In genomic region chr17:78589031-78589675, GRCh38 we compare ENCODE assay signal across 22 cellular contexts. TPM values are rescaled to one million over a fixed set of nuclear protein-coding genes. Genes with fewer than 3 reads are reported as not detected.
A peak's percentile ranks its signal among the peaks of the same experiment; 100 is the strongest.
DNase-seq lines count a peak whose midpoint lies in the region; FAIRE-seq and TF ChIP-seq lines count a peak whose summit lies in the region.
"Had no signal": no experiment of that assay in that cellular context is flagged by ENCODE, and none has a peak within 500 bp of the region (broad histone marks: within the 10 kb centered on the region; RNA-seq: fewer than 3 reads in every experiment).

No MANE protein-coding gene starts in this region.

- CTCF ChIA-PET in RWPE1 (lab: Yijun Ruan, JAX) = no interaction called here
- CTCF ChIA-PET in H1 (lab: Charles Lee; ENCODE audit: partially characterized antibody) = interaction anchor here (1.1 kb wide), 1 partner anchor 300 kb away, joined by 3 read pairs; no protein-coding TSS in a partner anchor

- H3K79me1 ChIP-seq in H1 (ENCODE audit: low read depth, low read length) (no peaks in the 10 kb centered on the region), trophoblast cell (ENCODE audit: low read length) (peaks cover 5% of the 10 kb centered on the region)

- no peaks in the 10 kb centered on the region for H3K23me2 ChIP-seq in H1 (ENCODE audit: low read depth, low read length)

- H3K9ac ChIP-seq in BLaER1 (no peak overlapping the region), H1 (replicated peaks in 1 of 4; ENCODE audit: extremely low read depth in 1 of 4, low read depth in 3 of 4, low read length in 3 of 4) (no peak overlapping the region), trophoblast cell (ENCODE audit: low read length) (no peak overlapping the region)

- no peaks in the 10 kb centered on the region for H3K79me2 ChIP-seq in H1 (ENCODE audit: control insufficient read depth in 1 of 2, insufficient read depth in 2 of 2, low read length in 2 of 2)
- H3K79me2 ChIP-seq in trophoblast cell (ENCODE audit: control insufficient read depth, insufficient read depth, low read length, poor library complexity) = no peaks in the 10 kb centered on the region

- H2BK5ac ChIP-seq in H1 (ENCODE audit: low read depth, low read length) (no peak overlapping the region), trophoblast cell (ENCODE audit: low read depth, low read length, poor library complexity) (no peak overlapping the region)

- H3K4ac ChIP-seq in H1 (replicated peaks; ENCODE audit: insufficient read length, low read depth, low read length) (no peak overlapping the region), trophoblast cell (ENCODE audit: low read depth, low read length) (no peak overlapping the region)

- H4K12ac ChIP-seq in trophoblast cell (ENCODE audit: low read depth, low read length) = no peak overlapping the region

- no peak overlapping the region for H2AK5ac ChIP-seq in H1 (ENCODE audit: low read depth, low read length)
- H2AK5ac ChIP-seq in trophoblast cell (ENCODE audit: low read length) = no peak overlapping the region

- no peak overlapping the region for H2BK20ac ChIP-seq in H1 (ENCODE audit: low read length)

- no peak overlapping the region for H2BK120ac ChIP-seq in H1 (replicated peaks; ENCODE audit: low read depth, low read length)
- H2BK120ac ChIP-seq in trophoblast cell (ENCODE audit: insufficient read depth, low read length, poor library complexity) = no peak overlapping the region

- intact Hi-C loops in stomach (cut with DNase I; ENCODE audit: low total_unique reads) (no loop called here), esophagus squamous epithelium (cut with DNase I) (no loop called here)

- FAIRE-seq in H1 (lab: Jason Lieb, UNC) = no peak
- FAIRE-seq: G401.6 had no signal

- H3K14ac ChIP-seq in H1 (ENCODE audit: insufficient read length) = no peak overlapping the region
- peak overlapping the region; percentile 10 for H3K14ac ChIP-seq in trophoblast cell (ENCODE audit: low read length)

- H3K18ac ChIP-seq in H1 (ENCODE audit: extremely low read depth, low read length) = no peak overlapping the region
- no peak overlapping the region for H3K18ac ChIP-seq in trophoblast cell (ENCODE audit: low read length)

- H3K27me3 ChIP-seq in BLaER1 (no peaks in the 10 kb centered on the region), H1 (replicated peaks in 1 of 4; ENCODE audit: control insufficient read depth in 3 of 4, extremely low read depth in 1 of 4, insufficient read depth in 3 of 4, low read length in 3 of 4) (no peaks in the 10 kb centered on the region), trophoblast cell (ENCODE audit: insufficient read depth, low read length) (no peaks in the 10 kb centered on the region), stomach (peaks cover 0 to 9% (median 0%) of the 10 kb centered on the region in 3 donors), esophagus squamous epithelium (peaks cover 0 to 35% (median 0%) of the 10 kb centered on the region in 4 donors)

- WGBS in H1 (ENCODE audit: extremely low coverage in 1 of 2, insufficient coverage in 1 of 2, insufficient read length in 1 of 2, insufficient replicate concordance in 2 of 2, low coverage in 1 of 2, low lambda C conversion rate in 2 of 2, missing lambda C conversion rate in 1 of 2), 2 experiments = 88% methylated on average over 17 of the region's 18 CpGs; no CpG with 5 or more reads in 1 of the 2 experiments
- no CpG with 5 or more reads among the region's 18 CpGs for WGBS in trophoblast cell (ENCODE audit: extremely low coverage, insufficient coverage, insufficient read length)
- 88 to 93% (median 90%) methylated on average over 17 to 18 of the region's 18 CpGs for WGBS in stomach, 5 donors
- WGBS in esophagus squamous epithelium, 2 donors = 83 to 92% methylated on average over 15 to 18 of the region's 18 CpGs

- TF ChIP-seq RAD21 in H1 (IDR thresholded peaks at IDR 0.05 in 1 of 2, conservative IDR thresholded peaks at IDR 0.05 in 1 of 2; ENCODE audit: low read depth in 2 of 2, low read length in 2 of 2) = no peak

- H3K23ac ChIP-seq in H1 (ENCODE audit: insufficient read length) (no peak overlapping the region), trophoblast cell (ENCODE audit: low read length) (no peak overlapping the region)

- no peak for DNase-seq in RWPE1 (ENCODE audit: low spot score)
- DNase-seq in H1 (ENCODE audit: low read depth in 1 of 2, low spot score in 2 of 2) = no peak
- DNase-seq in trophoblast cell = no peak
- DNase-seq in stomach = no peak
- no peak for DNase-seq in kidney glomerular epithelial cell (lab: John Stamatoyannopoulos, UW)
- no peak for DNase-seq in esophagus squamous epithelium (lab: John Stamatoyannopoulos, UW)
- DNase-seq: C1 segment of cervical spinal cord; Caco-2; CD8-positive, alpha-beta T cell; GOT3; HCEC 1CT; NCI-H1092; NCI-H1694 treated with DMSO at 0.1 percent for 48 hours; NCI-H524; NCI-H82; RPMI8226; SHP77 treated with DMSO at 0.1 percent for 48 hours; SW 1271 had no signal

- no peak overlapping the region for H2BK15ac ChIP-seq in H1 (ENCODE audit: low read length)

- no peak for TF ChIP-seq CTCF in RWPE1 (conservative IDR thresholded peaks at IDR 0.05; ENCODE audit: low read depth)
- TF ChIP-seq CTCF in H1 (IDR thresholded peaks at IDR 0.05; ENCODE audit: control extremely low read depth in 1 of 3, insufficient read depth in 1 of 3, low read depth in 1 of 3, low read length in 3 of 3) = no peak
- TF ChIP-seq CTCF in stomach (IDR thresholded peaks at IDR 0.05) = no peak
- no peak for TF ChIP-seq CTCF in esophagus squamous epithelium (IDR thresholded peaks at IDR 0.05)

- H3K56ac ChIP-seq in H1 (replicated peaks; ENCODE audit: insufficient read length, low read depth, low read length) = no peak overlapping the region

- H3K9me3 ChIP-seq in BLaER1 (no peaks in the 10 kb centered on the region), H1 (ENCODE audit: insufficient read depth in 2 of 2, low read depth in 1 of 2, low read length in 1 of 2) (no peaks in the 10 kb centered on the region), trophoblast cell (ENCODE audit: insufficient read depth, low read depth, low read length) (no peaks in the 10 kb centered on the region), stomach (no peaks in the 10 kb centered on the region), esophagus squamous epithelium (no peaks in the 10 kb centered on the region)
- H3K9me3 ChIP-seq: Caco-2 had no signal

- H3K27ac ChIP-seq in BLaER1 (no peak overlapping the region), RWPE1 (peak overlapping the region; percentile 95; the same call in 1 of the 2 replicates), H1 (ENCODE audit: low read depth, low read length) (no peak overlapping the region), trophoblast cell (ENCODE audit: low read depth, low read length) (no peak overlapping the region), stomach (no peak overlapping the region), esophagus squamous epithelium (no peak overlapping the region)
- H3K27ac ChIP-seq: PC-9 had no signal

- no peak overlapping the region for H4K91ac ChIP-seq in H1 (replicated peaks; ENCODE audit: insufficient read length, low read length)
- peak overlapping the region; percentile 24 for H4K91ac ChIP-seq in trophoblast cell (ENCODE audit: low read depth, low read length)

- H3K4me2 ChIP-seq in BLaER1 (peak overlapping the region; percentile 80), H1 (ENCODE audit: insufficient read depth in 1 of 2, low read depth in 2 of 2, low read length in 2 of 2) (no peak overlapping the region), trophoblast cell (ENCODE audit: low read length) (no peak overlapping the region)

- H4K8ac ChIP-seq in H1 (ENCODE audit: extremely low read depth, insufficient read depth, low read length) (no peak overlapping the region; the same call in 1 of the 2 replicates), trophoblast cell (ENCODE audit: low read depth, low read length) (no peak overlapping the region)

- no peaks in the 10 kb centered on the region for H3K36me3 ChIP-seq in BLaER1
- no peaks in the 10 kb centered on the region for H3K36me3 ChIP-seq in H1 (ENCODE audit: control insufficient read depth in 2 of 4, insufficient read depth in 4 of 4, low read length in 3 of 4)
- H3K36me3 ChIP-seq in trophoblast cell (ENCODE audit: control insufficient read depth in 1 of 2, insufficient read depth in 2 of 2, low read length in 2 of 2) = no peaks in the 10 kb centered on the region
- H3K36me3 ChIP-seq in stomach = no peaks in the 10 kb centered on the region
- no peaks in the 10 kb centered on the region for H3K36me3 ChIP-seq in esophagus squamous epithelium

- H4K20me1 ChIP-seq in BLaER1 = no peaks in the 10 kb centered on the region
- no peaks in the 10 kb centered on the region for H4K20me1 ChIP-seq in H1 (replicated peaks in 1 of 2; ENCODE audit: control insufficient read depth in 1 of 2, insufficient read depth in 2 of 2, low read length in 2 of 2)

- no peak overlapping the region for H3K4me3 ChIP-seq in BLaER1
- no peak overlapping the region for H3K4me3 ChIP-seq in H1 (ENCODE audit: extremely low read depth in 1 of 4, insufficient read depth in 2 of 4, low read depth in 3 of 4, low read length in 4 of 4)
- no peak overlapping the region for H3K4me3 ChIP-seq in trophoblast cell (ENCODE audit: low read depth, low read length)
- no peak overlapping the region for H3K4me3 ChIP-seq in stomach
- H3K4me3 ChIP-seq in esophagus squamous epithelium = no peak overlapping the region
- H3K4me3 ChIP-seq: PC-9 had no signal

- POLR2A ChIA-PET in RWPE1 (lab: Yijun Ruan, JAX; ENCODE audit: low non-redundant PET) (no interaction called here), H1 (lab: Charles Lee; ENCODE audit: partially characterized antibody) (no interaction called here)

- TF ChIP-seq EP300 in H1 (IDR thresholded peaks at IDR 0.05; ENCODE audit: borderline replicate concordance in 1 of 2, low read depth in 2 of 2, low read length in 2 of 2) = no peak
- TF ChIP-seq EP300 in stomach (IDR thresholded peaks at IDR 0.05) = no peak

- H2AFZ ChIP-seq in H1 (ENCODE audit: low read length) (no peak overlapping the region), trophoblast cell (ENCODE audit: insufficient read depth, low read length, poor library complexity) (no peak overlapping the region)
- H2AFZ ChIP-seq: PC-9 had no signal

- no peak for TF ChIP-seq POLR2A in H1 (IDR thresholded peaks at IDR 0.05; ENCODE audit: control extremely low read depth in 1 of 2, low read depth in 2 of 2, low read length in 2 of 2)
- TF ChIP-seq POLR2A in stomach (IDR thresholded peaks at IDR 0.05) = no peak
- no peak for TF ChIP-seq POLR2A in esophagus squamous epithelium (IDR thresholded peaks at IDR 0.05)

- H2BK12ac ChIP-seq in H1 (ENCODE audit: low read depth, low read length) = 0 out of 2 replicates have a peak overlapping the region, but pooled peaks have one; percentile 17
- H2BK12ac ChIP-seq in trophoblast cell (ENCODE audit: low read length) = peak overlapping the region; percentile 19

- no peak overlapping the region for H4K5ac ChIP-seq in H1 (ENCODE audit: insufficient read length, low read depth, low read length)

- H3K4me1 ChIP-seq in BLaER1 (peaks cover 73% of the 10 kb centered on the region), H1 (replicated peaks in 1 of 4; ENCODE audit: control insufficient read depth in 3 of 4, insufficient read depth in 4 of 4, low read length in 3 of 4) (peaks cover 0 to 3% (median 1%) of the 10 kb centered on the region in 4 experiments; a peak in 2 of 7 replicates), trophoblast cell (ENCODE audit: control insufficient read depth in 1 of 2, insufficient read depth in 2 of 2, low read length in 2 of 2) (peaks cover 8 to 20% of the 10 kb centered on the region in 2 experiments), stomach (peaks cover 0 to 22% (median 3%) of the 10 kb centered on the region in 4 donors), esophagus squamous epithelium (peaks cover 0 to 20% (median 0%) of the 10 kb centered on the region in 3 donors)

RNA-seq across cellular contexts. Expression of gene DNAH17, which starts 12.0 kb away (rescaled TPM):
- 0.67 and 1.1 TPM in 2 replicates for total RNA-seq in H1 (2021; fragmentation: NEBNext Ultra II Directional; extraction: Animal tissue kit (Norgen Biotek cat#: 25700))
- polyA plus RNA-seq in H1 (2011; rRNA removed) (0.14 and 0.19 TPM in 2 replicates), stomach (under 1 TPM in 1 of 3 donors, not detected in 2; 0.03 TPM)
- polyA plus RNA-seq in H1 (2011; cell fraction: cytosol; rRNA removed) = 0.17 TPM
- 0.57 TPM for polyA plus RNA-seq in H1 (2011; cell fraction: nucleus; rRNA removed)
- polyA plus RNA-seq in H1 (2012, experiment 1 of 2) = 2.2 to 3.9 TPM (median 3.1 TPM) in 4 replicates
- 0.28 TPM for polyA plus RNA-seq in H1 (2012, experiment 2 of 2)
- polyA plus RNA-seq in H1 (2013, experiment 1 of 2) = 0.59 TPM
- polyA plus RNA-seq in H1 (2013, experiment 2 of 2) = 0.40 TPM
- polyA minus RNA-seq in H1 (2011; rRNA and poly(A)+ RNA removed) = 0.19 and 0.20 TPM in 2 replicates
- not detected for polyA minus RNA-seq in H1 (2011; cell fraction: cytosol; rRNA and poly(A)+ RNA removed)
- 0.20 TPM for polyA minus RNA-seq in H1 (2011; cell fraction: nucleus; rRNA and poly(A)+ RNA removed)
- 0.31 and 0.32 TPM in 2 replicates for polyA plus RNA-seq in trophoblast cell (2013)
- total RNA-seq in stomach (1 to 10 TPM in 1 of 5 donors, under 1 TPM in 1, not detected in 3; 0.45 to 2.4 TPM), esophagus squamous epithelium (under 1 TPM in 2 of 4 donors, not detected in 2; 0.19 to 0.31 TPM)
- polyA plus RNA-seq: AG04450 had no signal
